3 cellular contexts compared by ENCODE assay signal in genomic region chr1:21126324-21126723, GRCh38.
TF ChIP-seq lines count a peak whose summit lies in the region.

No MANE protein-coding gene starts in this region.

TF ChIP-seq in HEK293, 187 proteins besides CTCF, POLR2A, EP300 and RAD21:
- TF ChIP-seq WT1 (tag by site-specific recombination; IDR thresholded peaks at IDR 0.05) = peak; percentile 90
- TF ChIP-seq KLF1 (tag by site-specific recombination; IDR thresholded peaks at IDR 0.05) = peak; percentile 54
- TF ChIP-seq IKZF3 (tag by site-specific recombination; IDR thresholded peaks at IDR 0.05) = peak; percentile 38; the same call in 1 of the 2 replicates
- no peak for TF ChIP-seq ZNF518A (tag by site-specific recombination; conservative IDR thresholded peaks at IDR 0.05; ENCODE audit: low read depth)
- peak; percentile 31; the same call in 1 of the 2 replicates for TF ChIP-seq SP7 (tag by site-specific recombination; IDR thresholded peaks at IDR 0.05)
- peak; percentile 68; the same call in 1 of the 2 replicates for TF ChIP-seq ZNF394 (tag by site-specific recombination; IDR thresholded peaks at IDR 0.05; ENCODE audit: borderline replicate concordance)
- TF ChIP-seq BCL6B (tag by site-specific recombination; IDR thresholded peaks at IDR 0.05) = no peak
TF ChIP-seq in HEK293: peak in this region for 5.

TF ChIP-seq in WTC11, 78 proteins besides CTCF, POLR2A, EP300 and RAD21:
- TF ChIP-seq ZNF263 (CRISPR knock-in tag; IDR thresholded peaks at IDR 0.05; ENCODE audit: low read depth) (no peak), RELA (CRISPR knock-in tag; IDR thresholded peaks at IDR 0.05; ENCODE audit: borderline replicate concordance) (no peak), SMAD3 (CRISPR knock-in tag; IDR thresholded peaks at IDR 0.05; ENCODE audit: borderline replicate concordance) (no peak), E2F4 (CRISPR knock-in tag; IDR thresholded peaks at IDR 0.05; ENCODE audit: borderline replicate concordance, low read depth) (no peak)

TF ChIP-seq in HepG2, 621 proteins besides CTCF, POLR2A, EP300 and RAD21 (continues in another document):
- TF ChIP-seq SIX1 (CRISPR knock-in tag; IDR thresholded peaks at IDR 0.05; ENCODE audit: borderline replicate concordance) (peak; percentile 92; the same call in 1 of the 2 replicates), PREB (CRISPR knock-in tag; IDR thresholded peaks at IDR 0.05) (no peak), ZMYM3 (CRISPR knock-in tag; IDR thresholded peaks at IDR 0.05) (peak; percentile 56; the same call in 1 of the 2 replicates), ZBTB33 (CRISPR knock-in tag; IDR thresholded peaks at IDR 0.05) (peak; percentile 96), SIN3A (IDR thresholded peaks at IDR 0.05; ENCODE audit: borderline replicate concordance, low read depth, low read length) (no peak), ZNF629 (CRISPR knock-in tag; conservative IDR thresholded peaks at IDR 0.05) (peak; percentile 80), BCL6 (CRISPR knock-in tag; IDR thresholded peaks at IDR 0.05) (0 out of 2 replicates have a peak, but pooled peaks have one; percentile 30), FOXA1 (IDR thresholded peaks at IDR 0.05) (no peak), FOXA1 (CRISPR knock-in tag; IDR thresholded peaks at IDR 0.05) (peak; percentile 84), PATZ1 (CRISPR knock-in tag; IDR thresholded peaks at IDR 0.05) (no peak), ZNF138 (CRISPR knock-in tag; IDR thresholded peaks at IDR 0.05; ENCODE audit: low read depth) (no peak), ZNF770 (CRISPR knock-in tag; IDR thresholded peaks at IDR 0.05) (peak; percentile 45; the same call in 1 of the 2 replicates), ZNF121 (CRISPR knock-in tag; IDR thresholded peaks at IDR 0.05) (peak; percentile 85), SOX13 (IDR thresholded peaks at IDR 0.05) (no peak), SOX13 (CRISPR knock-in tag; conservative IDR thresholded peaks at IDR 0.05 in 1 of 2, IDR thresholded peaks at IDR 0.05 in 1 of 2) (peak in 1 of 2 experiments; percentile 31; a peak in 1 of 4 replicates), TEAD3 (CRISPR knock-in tag; optimal IDR thresholded peaks at IDR 0.05; ENCODE audit: borderline replicate concordance) (peak; percentile 61), CSRNP2 (CRISPR knock-in tag; conservative IDR thresholded peaks at IDR 0.05; ENCODE audit: low read depth) (no peak), FOXA3 (CRISPR knock-in tag; IDR thresholded peaks at IDR 0.05) (peak; percentile 78), SAP130 (CRISPR knock-in tag; IDR thresholded peaks at IDR 0.05; ENCODE audit: low read depth) (peak; percentile 42; the same call in 1 of the 2 replicates), ZMYM2 (CRISPR knock-in tag; IDR thresholded peaks at IDR 0.05) (peak; percentile 74), ZNF792 (CRISPR knock-in tag; IDR thresholded peaks at IDR 0.05) (peak; percentile 88), POGZ (CRISPR knock-in tag; IDR thresholded peaks at IDR 0.05) (peak; percentile 74), ZNF362 (CRISPR knock-in tag; IDR thresholded peaks at IDR 0.05; ENCODE audit: borderline replicate concordance) (peak; percentile 60; the same call in 1 of the 2 replicates), RARA (CRISPR knock-in tag; IDR thresholded peaks at IDR 0.05) (peak; percentile 67), ARID5B (CRISPR knock-in tag; IDR thresholded peaks at IDR 0.05) (peak; percentile 43), ZNF644 (CRISPR knock-in tag; IDR thresholded peaks at IDR 0.05; ENCODE audit: low read depth) (peak; percentile 37; the same call in 1 of the 2 replicates), HNF4A (CRISPR knock-in tag; IDR thresholded peaks at IDR 0.05) (peak; percentile 50; the same call in 1 of the 2 replicates), SIX4 (CRISPR knock-in tag; IDR thresholded peaks at IDR 0.05) (peak; percentile 95), ZNF703 (CRISPR knock-in tag; IDR thresholded peaks at IDR 0.05; ENCODE audit: borderline replicate concordance) (no peak), SALL1 (CRISPR knock-in tag; IDR thresholded peaks at IDR 0.05) (peak; percentile 42; the same call in 1 of the 2 replicates), HOMEZ (CRISPR knock-in tag; IDR thresholded peaks at IDR 0.05; ENCODE audit: low read depth) (peak; percentile 67; the same call in 1 of the 2 replicates), ZMYM4 (CRISPR knock-in tag; IDR thresholded peaks at IDR 0.05) (peak; percentile 49; the same call in 1 of the 2 replicates), GATAD2A (CRISPR knock-in tag; IDR thresholded peaks at IDR 0.05) (0 out of 2 replicates have a peak, but pooled peaks have one; percentile 14), ZBTB38 (CRISPR knock-in tag; IDR thresholded peaks at IDR 0.05) (0 out of 2 replicates have a peak, but pooled peaks have one; percentile 36), SPEN (CRISPR knock-in tag; IDR thresholded peaks at IDR 0.05; ENCODE audit: low read depth) (0 out of 2 replicates have a peak, but pooled peaks have one; percentile 37), FOXK1 (CRISPR knock-in tag; IDR thresholded peaks at IDR 0.05; ENCODE audit: borderline replicate concordance, low read depth) (peak; percentile 10; the same call in 1 of the 2 replicates), ZNF580 (CRISPR knock-in tag; IDR thresholded peaks at IDR 0.05; ENCODE audit: borderline replicate concordance, low read depth) (no peak), KAT8 (CRISPR knock-in tag; IDR thresholded peaks at IDR 0.05) (0 out of 2 replicates have a peak, but pooled peaks have one; percentile 24), ISX (CRISPR knock-in tag; conservative IDR thresholded peaks at IDR 0.05) (no peak), YY1 (IDR thresholded peaks at IDR 0.05; ENCODE audit: insufficient read depth, insufficient replicate concordance, low read depth, low read length) (peak; percentile 44), ATF1 (CRISPR knock-in tag; IDR thresholded peaks at IDR 0.05) (no peak)
